8 cellular contexts compared by ENCODE assay signal in the genomic region with DNA sequence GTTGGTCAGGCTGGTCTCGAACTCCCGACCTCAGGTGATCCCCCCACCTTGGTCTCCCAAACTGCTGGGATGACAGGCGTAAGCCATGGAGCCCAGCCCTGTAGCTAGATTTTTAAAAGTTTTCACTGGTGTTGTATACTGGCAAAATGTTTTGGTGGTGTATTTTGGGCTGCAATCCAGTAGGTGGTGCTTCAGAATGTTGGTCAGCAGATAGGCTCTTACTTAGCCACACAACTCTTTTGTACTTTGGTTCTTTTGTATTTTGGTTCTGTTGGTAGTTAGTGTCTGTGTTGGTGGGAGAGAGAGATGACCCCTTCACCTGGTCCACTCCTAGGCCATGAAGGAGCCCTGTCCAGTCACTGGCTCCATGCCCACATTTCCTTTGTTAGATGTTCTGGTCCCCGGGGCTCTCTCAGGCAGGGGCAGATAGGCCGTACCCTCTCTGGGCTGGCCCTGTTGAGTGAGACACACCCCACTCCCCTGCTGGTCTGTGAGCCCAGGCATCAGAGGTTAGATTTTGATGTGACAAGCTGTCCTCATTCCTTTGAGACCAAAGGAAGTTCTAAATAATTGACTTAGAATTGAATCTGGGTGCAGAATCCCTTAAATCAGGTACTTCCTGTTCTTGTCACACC.
DNase-seq lines count a peak whose midpoint lies in the region; ATAC-seq and FAIRE-seq lines count a peak whose summit lies in the region.

No MANE protein-coding gene starts in this region.

- in situ Hi-C loops in ACHN (cut with HindIII; ENCODE audit: low pct_ligation_motif_present, low pct_unique_long_range_greater_than_20kb, low sequenced_read_pairs): no loop called here

- no peak overlapping the region for H3K4me3 ChIP-seq in MG63

- H3K9me3 ChIP-seq in MG63: no peaks in the 10 kb centered on the region

- H3K36me3 ChIP-seq in MG63: no peaks in the 10 kb centered on the region

- peak; percentile 68 for FAIRE-seq in GM19239 (lab: Jason Lieb, UNC)

- peak; percentile 30 for DNase-seq in ACHN
- DNase-seq in GM19239 (ENCODE audit: insufficient read length, low spot score): no peak
- peak; percentile 23 for DNase-seq in NAMALWA (ENCODE audit: low spot score)
- peak; percentile 33 for DNase-seq in fibroblast of gingiva (ENCODE audit: low read depth)
- no peak for DNase-seq in MG63
- DNase-seq in T1000 (lab: John Stamatoyannopoulos, UW): no peak
- DNase-seq in activated T-cell treated with anti-CD3 and anti-CD28 coated beads for 4 hours: no peak

- H3K27me3 ChIP-seq in MG63: no peaks in the 10 kb centered on the region

- no peak for ATAC-seq in GM19463 (IDR thresholded peaks at IDR 0.05; ENCODE audit: unreplicated experiment)

Comparison
In these comparisons a context has a peak if more than half of its experiments do, and no peak if none do; other contexts are left out.
1. DNase-seq: peak in ACHN (single experiment), NAMALWA (single experiment) and fibroblast of gingiva (single experiment); none in GM19239 (single experiment), MG63 (single experiment), T1000 (single experiment) and activated T-cell treated with anti-CD3 and anti-CD28 coated beads for 4 hours (single experiment).